ENCODE assay signal across 26 cellular contexts in genomic region chr21:42959754-42960153, GRCh38. TPM values are rescaled to one million over a fixed set of nuclear protein-coding genes. Genes with fewer than 3 reads are reported as not detected.
A peak's percentile ranks its signal among the peaks of the same experiment; 100 is the strongest.
DNase-seq lines count a peak whose midpoint lies in the region; ATAC-seq and TF ChIP-seq lines count a peak whose summit lies in the region.
"Had no signal": no experiment of that assay in that cellular context is flagged by ENCODE, and none has a peak within 500 bp of the region (broad histone marks: within the 10 kb centered on the region; RNA-seq: fewer than 3 reads in every experiment).

No MANE protein-coding gene starts in this region.

- H3K27ac Mint-ChIP-seq in natural killer cell (no peak overlapping the region), WTC11 (peak overlapping the region; percentile 100)
- peak overlapping the region in 1 of 2 donors; percentile 25 for H3K27ac Mint-ChIP-seq in natural killer cell treated with Interleukin-12 subunit alpha and Interleukin-12 subunit beta and Interleukin-15 and Interleukin-18, amount 100 ng/mL, for 72 hours
- H3K27ac Mint-ChIP-seq: IgD-negative memory B cell had no signal

- in situ Hi-C loops in GM13977 (cut with MboI; ENCODE audit: low pct_unique_long_range_greater_than_20kb, low sequenced_read_pairs, unreplicated experiment) = no loop called here

- H3K27me3 ChIP-seq in iPS-18a (ENCODE audit: control insufficient read depth, insufficient read depth, low read length) (no peaks in the 10 kb centered on the region), trophoblast cell (ENCODE audit: insufficient read depth, low read length) (no peaks in the 10 kb centered on the region)
- H3K27me3 ChIP-seq: BE2C, SJSA1 had no signal

- H3K36me3 Mint-ChIP-seq in natural killer cell (no peaks in the 10 kb centered on the region), WTC11 (no peaks in the 10 kb centered on the region)
- H3K36me3 Mint-ChIP-seq in natural killer cell treated with Interleukin-12 subunit alpha and Interleukin-12 subunit beta and Interleukin-15 and Interleukin-18, amount 100 ng/mL, for 72 hours = no peaks in the 10 kb centered on the region
- H3K36me3 Mint-ChIP-seq: CD14-positive monocyte; CD8-positive, alpha-beta memory T cell; IgD-negative memory B cell had no signal

- H4K12ac ChIP-seq in trophoblast cell (ENCODE audit: low read depth, low read length) = no peak overlapping the region

- peaks cover 7% of the 10 kb centered on the region for H3K79me2 ChIP-seq in trophoblast cell (ENCODE audit: control insufficient read depth, insufficient read depth, low read length, poor library complexity)

- no peaks in the 10 kb centered on the region for H3K27me3 Mint-ChIP-seq in natural killer cell (ENCODE audit: low read depth in 2 of 2)
- no peaks in the 10 kb centered on the region for H3K27me3 Mint-ChIP-seq in natural killer cell treated with Interleukin-12 subunit alpha and Interleukin-12 subunit beta and Interleukin-15 and Interleukin-18, amount 100 ng/mL, for 72 hours
- no peaks in the 10 kb centered on the region for H3K27me3 Mint-ChIP-seq in WTC11 (ENCODE audit: low read depth)
- H3K27me3 Mint-ChIP-seq: IgD-negative memory B cell had no signal

- H3K27ac ChIP-seq in iPS-18a (ENCODE audit: low read length) = peak overlapping the region; percentile 88
- peak overlapping the region; percentile 20 for H3K27ac ChIP-seq in trophoblast cell (ENCODE audit: low read depth, low read length)
- H3K27ac ChIP-seq: 22Rv1, GM23248, KMS-11, PC-9, SJSA1 had no signal

- WGBS in trophoblast cell (ENCODE audit: extremely low coverage, insufficient coverage, insufficient read length) = no CpG with 5 or more reads among the region's 5 CpGs

- no peaks in the 10 kb centered on the region for H3K9me3 ChIP-seq in iPS-18a (ENCODE audit: control insufficient read depth, low read depth, low read length)
- H3K9me3 ChIP-seq in trophoblast cell (ENCODE audit: insufficient read depth, low read depth, low read length) = no peaks in the 10 kb centered on the region
- H3K9me3 ChIP-seq: BE2C, SJSA1 had no signal

- ATAC-seq in natural killer cell (no peak), WTC11 (peak; percentile 68), HG03520 (IDR thresholded peaks at IDR 0.05; ENCODE audit: unreplicated experiment) (no peak)
- no peak for ATAC-seq in natural killer cell treated with Interleukin-12 subunit alpha and Interleukin-12 subunit beta and Interleukin-15 and Interleukin-18, amount 100 ng/mL, for 72 hours

- no peak overlapping the region for H2AK5ac ChIP-seq in trophoblast cell (ENCODE audit: low read length)

- no peak overlapping the region for H3K4me2 ChIP-seq in trophoblast cell (ENCODE audit: low read length)
- H3K4me2 ChIP-seq: KMS-11, PC-9 had no signal

- no peak overlapping the region for H3K4me3 ChIP-seq in iPS-18a (ENCODE audit: low read length)
- no peak overlapping the region for H3K4me3 ChIP-seq in trophoblast cell (ENCODE audit: low read depth, low read length)
- H3K4me3 ChIP-seq: GM23248, PC-9, SJSA1 had no signal

- no peak overlapping the region for H3K18ac ChIP-seq in trophoblast cell (ENCODE audit: low read length)

- H3K9me3 Mint-ChIP-seq in natural killer cell (no peaks in the 10 kb centered on the region), WTC11 (peaks cover 3% of the 10 kb centered on the region; the same call in 1 of the 2 replicates)
- H3K9me3 Mint-ChIP-seq in natural killer cell treated with Interleukin-12 subunit alpha and Interleukin-12 subunit beta and Interleukin-15 and Interleukin-18, amount 100 ng/mL, for 72 hours = no peaks in the 10 kb centered on the region
- H3K9me3 Mint-ChIP-seq: CD8-positive, alpha-beta memory T cell had no signal

- H3K79me1 ChIP-seq in trophoblast cell (ENCODE audit: low read length) = peaks cover 40% of the 10 kb centered on the region

- DNase-seq in natural killer cell (no peak), WTC11 (ENCODE audit: low spot score) (no peak), trophoblast cell (no peak), GM13977 (ENCODE audit: low spot score) (no peak)
- DNase-seq in natural killer cell treated with Interleukin-12 subunit alpha and Interleukin-12 subunit beta and Interleukin-15 and Interleukin-18, amount 100 ng/mL, for 72 hours (ENCODE audit: low spot score) = no peak
- no peak for DNase-seq in activated CD4-positive, alpha-beta T cell treated with anti-CD3 and anti-CD28 coated beads for 4 hours
- DNase-seq: BE2C; Calu3; DMS79 treated with DMSO at 0.1 percent for 48 hours; GM23248; MM.1S; NCI-H2029 treated with DMSO at 0.1 percent for 48 hours; NCI-H446 treated with DMSO at 0.1 percent for 48 hours; NCI-H526; NK-92 treated with Interleukin-12 subunit alpha and Interleukin-12 subunit beta, amount 100 ng/mL, for 24 hours; PC-9; Right ventricle myocardium superior had no signal

- H2BK12ac ChIP-seq in trophoblast cell (ENCODE audit: low read length) = no peak overlapping the region

- H3K4ac ChIP-seq in trophoblast cell (ENCODE audit: low read depth, low read length) = no peak overlapping the region

- TF ChIP-seq CTCF in natural killer cell (IDR thresholded peaks at IDR 0.05) = no peak
- no peak for TF ChIP-seq CTCF in WTC11 (IDR thresholded peaks at IDR 0.05)
- no peak for TF ChIP-seq CTCF in GM13977 (IDR thresholded peaks at IDR 0.05; ENCODE audit: extremely low read depth, insufficient read depth, missing control alignments)

- POLR2A ChIA-PET in WTC11 (lab: Charles Lee) = interaction anchor here (1.4 to 2.1 kb wide), 2 partner anchors 14 to 26 kb away, joined by 9 read pairs; no protein-coding TSS in a partner anchor

- peaks cover 19% of the 10 kb centered on the region for H3K4me1 ChIP-seq in iPS-18a (ENCODE audit: control insufficient read depth, low read depth, low read length)
- H3K4me1 ChIP-seq in trophoblast cell (ENCODE audit: control insufficient read depth in 1 of 2, insufficient read depth in 2 of 2, low read length in 2 of 2) = peaks cover 30 to 43% of the 10 kb centered on the region in 2 experiments
- H3K4me1 ChIP-seq: BE2C, SJSA1 had no signal

- H3K9ac ChIP-seq in iPS-18a (ENCODE audit: low read length) = peak overlapping the region; percentile 28
- H3K9ac ChIP-seq in trophoblast cell (ENCODE audit: low read length) = no peak overlapping the region
- H3K9ac ChIP-seq: GM23248, KMS-11 had no signal

- no peak overlapping the region for H3K23ac ChIP-seq in trophoblast cell (ENCODE audit: low read length)

- H2BK5ac ChIP-seq in trophoblast cell (ENCODE audit: low read depth, low read length, poor library complexity) = no peak overlapping the region

- no peak overlapping the region for H2AFZ ChIP-seq in trophoblast cell (ENCODE audit: insufficient read depth, low read length, poor library complexity)
- H2AFZ ChIP-seq: GM23248, PC-9 had no signal

- H3K4me1 Mint-ChIP-seq in natural killer cell (peaks cover 12 to 15% of the 10 kb centered on the region in 2 donors), WTC11 (peaks cover 70% of the 10 kb centered on the region)
- H3K4me1 Mint-ChIP-seq in natural killer cell treated with Interleukin-12 subunit alpha and Interleukin-12 subunit beta and Interleukin-15 and Interleukin-18, amount 100 ng/mL, for 72 hours (ENCODE audit: low read depth in 2 of 2) = peaks cover 4 to 14% of the 10 kb centered on the region in 2 donors
- H3K4me1 Mint-ChIP-seq: CD14-positive monocyte, IgD-negative memory B cell had no signal

- H4K8ac ChIP-seq in trophoblast cell (ENCODE audit: low read depth, low read length) = no peak overlapping the region

- H4K91ac ChIP-seq in trophoblast cell (ENCODE audit: low read depth, low read length) = no peak overlapping the region

- intact Hi-C loops in natural killer cell (cut with micrococcal nuclease) = no loop called here

- peak overlapping the region; percentile 52 for H3K4me3 Mint-ChIP-seq in natural killer cell
- no peak overlapping the region for H3K4me3 Mint-ChIP-seq in natural killer cell treated with Interleukin-12 subunit alpha and Interleukin-12 subunit beta and Interleukin-15 and Interleukin-18, amount 100 ng/mL, for 72 hours
- no peak overlapping the region for H3K4me3 Mint-ChIP-seq in WTC11
- H3K4me3 Mint-ChIP-seq: CD14-positive monocyte, IgD-negative memory B cell had no signal

- no peak overlapping the region for H3K14ac ChIP-seq in trophoblast cell (ENCODE audit: low read length)

- no peaks in the 10 kb centered on the region for H3K36me3 ChIP-seq in iPS-18a (ENCODE audit: control insufficient read depth, low read depth, low read length)
- H3K36me3 ChIP-seq in trophoblast cell (ENCODE audit: control insufficient read depth in 1 of 2, insufficient read depth in 2 of 2, low read length in 2 of 2) = peaks cover 5% of the 10 kb centered on the region in 2 experiments
- H3K36me3 ChIP-seq: BE2C, SJSA1 had no signal

- CTCF ChIA-PET in WTC11 (lab: Charles Lee) = interaction anchor here (1.3 kb wide), 1 partner anchor 9 kb away, joined by 4 read pairs; no protein-coding TSS in a partner anchor

- no peak overlapping the region for H2BK120ac ChIP-seq in trophoblast cell (ENCODE audit: insufficient read depth, low read length, poor library complexity)

TF ChIP-seq in WTC11, 78 proteins besides CTCF, POLR2A, EP300 and RAD21 (continues in another document):
- TF ChIP-seq TP53 (CRISPR knock-in tag; IDR thresholded peaks at IDR 0.05) (no peak), ZNF671 (CRISPR knock-in tag; IDR thresholded peaks at IDR 0.05) (no peak), GTF2I (CRISPR knock-in tag; conservative IDR thresholded peaks at IDR 0.05) (no peak), ZNF263 (CRISPR knock-in tag; IDR thresholded peaks at IDR 0.05; ENCODE audit: low read depth) (no peak), FOXJ3 (CRISPR knock-in tag; IDR thresholded peaks at IDR 0.05; ENCODE audit: borderline replicate concordance) (0 out of 2 replicates have a peak, but pooled peaks have one; percentile 20), ERG (CRISPR knock-in tag; IDR thresholded peaks at IDR 0.05) (no peak)

RNA-seq across cellular contexts. Expression of gene PKNOX1, which starts 14.6 kb away (rescaled TPM):
- total RNA-seq in natural killer cell (10 to 100 TPM; 19.1 to 25.5 (median 21.5) TPM), WTC11 (2021) (21.2 to 25.2 TPM (median 23.0 TPM) in 3 replicates)
- total RNA-seq in natural killer cell treated with Interleukin-12 subunit alpha and Interleukin-12 subunit beta and Interleukin-15 and Interleukin-18, amount 100 ng/mL, for 72 hours = 10 to 100 TPM; 26.0 to 33.8 TPM
- polyA plus RNA-seq in trophoblast cell (2013) = 13.4 and 13.7 TPM in 2 replicates

RNA-seq across cellular contexts. Expression of gene ERVH48-1, which starts 34.3 kb away (rescaled TPM):
- not detected for total RNA-seq in natural killer cell
- not detected for total RNA-seq in natural killer cell treated with Interleukin-12 subunit alpha and Interleukin-12 subunit beta and Interleukin-15 and Interleukin-18, amount 100 ng/mL, for 72 hours
- 14.7 to 26.6 TPM (median 26.1 TPM) in 3 replicates for total RNA-seq in WTC11 (2021)
- polyA plus RNA-seq in trophoblast cell (2013) = 132 and 143 TPM in 2 replicates
- total RNA-seq: Calu3; CD8-positive, alpha-beta memory T cell; GM23248; PC-9; Right ventricle myocardium superior; RPMI7951; SJSA1 had no signal
- polyA plus RNA-seq: CD14-positive monocyte; CD8-positive, alpha-beta memory T cell; GM23248; IgD-negative memory B cell had no signal

Comparison
In these comparisons a context has a peak if more than half of its experiments do, and no peak if none do; other contexts are left out.
1. RNA of gene ERVH48-1, which starts 34.3 kb away (total RNA-seq): 14.7 to 26.6 TPM in WTC11; not detected in natural killer cell treated with Interleukin-12 subunit alpha and Interleukin-12 subunit beta and Interleukin-15 and Interleukin-18, amount 100 ng/mL, for 72 hours and not detected in natural killer cell; every median in the first group is over 10 times any median in the second.